In genomic region chr2:107808986-107809385, GRCh38 we compare ENCODE assay signal across 13 cellular contexts. TPM values are rescaled to one million over a fixed set of nuclear protein-coding genes. Genes with fewer than 3 reads are reported as not detected.
DNase-seq lines count a peak whose midpoint lies in the region; ATAC-seq, FAIRE-seq and TF ChIP-seq lines count a peak whose summit lies in the region.
"Had no signal": no experiment of that assay in that cellular context is flagged by ENCODE, and none has a peak within 500 bp of the region (broad histone marks: within the 10 kb centered on the region; RNA-seq: fewer than 3 reads in every experiment).

No MANE protein-coding gene starts in this region.

- H3K27me3 ChIP-seq in breast epithelium, result no peaks in the 10 kb centered on the region
- H3K27me3 ChIP-seq in RWPE2 (ENCODE audit: insufficient read depth, poor library complexity, severe bottlenecking), result no peaks in the 10 kb centered on the region
- H3K27me3 ChIP-seq in hepatocyte, result no peaks in the 10 kb centered on the region
- H3K27me3 ChIP-seq in upper lobe of right lung, result no peaks in the 10 kb centered on the region

- H2AFZ ChIP-seq in hepatocyte, result no peak overlapping the region

- no peaks in the 10 kb centered on the region for H3K4me1 ChIP-seq in breast epithelium
- no peaks in the 10 kb centered on the region for H3K4me1 ChIP-seq in RWPE2 (ENCODE audit: insufficient read depth, poor library complexity, severe bottlenecking)
- H3K4me1 ChIP-seq in hepatocyte (ENCODE audit: insufficient read depth), result no peaks in the 10 kb centered on the region
- H3K4me1 ChIP-seq in upper lobe of right lung, result no peaks in the 10 kb centered on the region

- no peak overlapping the region for H3K27ac Mint-ChIP-seq in MCF 10A (ENCODE audit: low read depth, unreplicated experiment)
- H3K27ac Mint-ChIP-seq: activated CD4-positive, alpha-beta T cell treated with anti-CD3 and anti-CD28 coated beads for 36 hours had no signal

- peaks cover 11% of the 10 kb centered on the region for H3K4me1 Mint-ChIP-seq in MCF 10A (ENCODE audit: insufficient read depth, unreplicated experiment)
- H3K4me1 Mint-ChIP-seq: activated CD4-positive, alpha-beta T cell treated with anti-CD3 and anti-CD28 coated beads for 36 hours had no signal

- DNase-seq in MCF 10A (ENCODE audit: unreplicated experiment) (peak; percentile 42), breast epithelium (ENCODE audit: low spot score in 2 of 2) (no peak), RWPE2 (ENCODE audit: low spot score) (no peak), hepatocyte (ENCODE audit: low spot score) (no peak), upper lobe of right lung (no peak), NCI-H2227 (lab: John Stamatoyannopoulos, UW; ENCODE audit: unreplicated experiment) (no peak), GM12892 (ENCODE audit: insufficient read length) (no peak), GF-D8 (lab: John Stamatoyannopoulos, UW) (no peak)
- DNase-seq: activated CD4-positive, alpha-beta T cell treated with anti-CD3 and anti-CD28 coated beads for 36 hours; activated T-cell treated with anti-CD3 and anti-CD28 coated beads, Interleukin-2, amount 50 U/mL, for 4 hours; Karpas-422; SW 1271 had no signal

- H3K9me2 ChIP-seq in hepatocyte (replicated peaks; ENCODE audit: insufficient read depth), result no peaks in the 10 kb centered on the region

- CTCF ChIA-PET in MCF 10A (lab: Yijun Ruan, JAX), result no interaction called here

- no peak for TF ChIP-seq CTCF in MCF 10A (IDR thresholded peaks at IDR 0.05; ENCODE audit: unreplicated experiment)
- no peak for TF ChIP-seq CTCF in breast epithelium (IDR thresholded peaks at IDR 0.05)
- no peak for TF ChIP-seq CTCF in RWPE2 (IDR thresholded peaks at IDR 0.05; ENCODE audit: poor library complexity, severe bottlenecking)
- TF ChIP-seq CTCF in hepatocyte (IDR thresholded peaks at IDR 0.05; ENCODE audit: poor library complexity), result no peak
- no peak for TF ChIP-seq CTCF in upper lobe of right lung (IDR thresholded peaks at IDR 0.05)

- BruUV-seq in MCF 10A (replicated peaks; lab: Mats Ljungman, UMichigan), result no TSS peak

- H3K27me3 Mint-ChIP-seq in MCF 10A (ENCODE audit: insufficient read depth, unreplicated experiment), result no peaks in the 10 kb centered on the region
- H3K27me3 Mint-ChIP-seq: activated CD4-positive, alpha-beta T cell treated with anti-CD3 and anti-CD28 coated beads for 36 hours had no signal

- peak; percentile 51; the same call in 1 of the 3 replicates for ATAC-seq in RWPE2 (ENCODE audit: low read depth)
- ATAC-seq in upper lobe of right lung, result peak; percentile 48
- ATAC-seq: activated CD4-positive, alpha-beta T cell treated with anti-CD3 and anti-CD28 coated beads for 36 hours; activated T-cell treated with anti-CD3 and anti-CD28 coated beads, Interleukin-2, amount 50 U/mL, for 4 hours had no signal

- TF ChIP-seq POLR2A in breast epithelium (IDR thresholded peaks at IDR 0.05), result no peak
- TF ChIP-seq POLR2A in GM12892 (IDR thresholded peaks at IDR 0.05; ENCODE audit: low read depth, low read length), result no peak

- H4K20me1 ChIP-seq in hepatocyte (ENCODE audit: insufficient read depth, poor library complexity, severe bottlenecking), result no peaks in the 10 kb centered on the region

- no peak overlapping the region for H3K4me3 Mint-ChIP-seq in MCF 10A (ENCODE audit: unreplicated experiment)
- H3K4me3 Mint-ChIP-seq: activated CD4-positive, alpha-beta T cell treated with anti-CD3 and anti-CD28 coated beads for 36 hours; activated T-cell treated with anti-CD3 and anti-CD28 coated beads, Interleukin-2, amount 50 U/mL, for 4 hours had no signal

- H3K36me3 ChIP-seq in breast epithelium, result no peaks in the 10 kb centered on the region
- H3K36me3 ChIP-seq in RWPE2 (ENCODE audit: low read depth), result no peaks in the 10 kb centered on the region
- H3K36me3 ChIP-seq in hepatocyte (replicated peaks; ENCODE audit: insufficient read depth, low read depth), result no peaks in the 10 kb centered on the region
- no peaks in the 10 kb centered on the region for H3K36me3 ChIP-seq in upper lobe of right lung

- no peak for FAIRE-seq in GM12892 (lab: Jason Lieb, UNC)

- H3K9me3 Mint-ChIP-seq in MCF 10A (ENCODE audit: unreplicated experiment), result no peaks in the 10 kb centered on the region
- H3K9me3 Mint-ChIP-seq: activated T-cell treated with anti-CD3 and anti-CD28 coated beads, Interleukin-2, amount 50 U/mL, for 4 hours had no signal

- POLR2A ChIA-PET in MCF 10A (lab: Yijun Ruan, JAX), result no interaction called here

- no peaks in the 10 kb centered on the region for H3K36me3 Mint-ChIP-seq in MCF 10A (ENCODE audit: insufficient read depth, unreplicated experiment)

- no peaks in the 10 kb centered on the region for H3K79me2 ChIP-seq in hepatocyte

- H3K27ac ChIP-seq in breast epithelium (no peak overlapping the region), RWPE2 (ENCODE audit: poor library complexity, severe bottlenecking) (no peak overlapping the region), hepatocyte (peak overlapping the region; percentile 68), upper lobe of right lung (no peak overlapping the region)

- no peak overlapping the region for H3K4me3 ChIP-seq in breast epithelium
- H3K4me3 ChIP-seq in RWPE2 (ENCODE audit: severe bottlenecking), result no peak overlapping the region
- H3K4me3 ChIP-seq in hepatocyte, result no peak overlapping the region
- H3K4me3 ChIP-seq in upper lobe of right lung, result no peak overlapping the region

- WGBS in hepatocyte (ENCODE audit: low lambda C conversion rate, missing lambda C conversion rate), result 75% methylated on average over 7 of the region's 7 CpGs

- intact Hi-C loops in MCF 10A (cut with micrococcal nuclease) (no loop called here), breast epithelium (cut with DNase I; ENCODE audit: low total_unique reads) (no loop called here), upper lobe of right lung (cut with DNase I) (no loop called here)

- H3K9me3 ChIP-seq in breast epithelium (no peaks in the 10 kb centered on the region), RWPE2 (ENCODE audit: severe bottlenecking) (no peaks in the 10 kb centered on the region), hepatocyte (ENCODE audit: low read depth) (no peaks in the 10 kb centered on the region), upper lobe of right lung (no peaks in the 10 kb centered on the region)

- no peak overlapping the region for H3K4me2 ChIP-seq in hepatocyte

RNA-seq across cellular contexts. Expression of gene RGPD4, which starts 17.7 kb away (rescaled TPM):
- total RNA-seq in MCF 10A (2022) (0.10 and 0.14 TPM in 2 replicates), breast epithelium (not detected), hepatocyte (not detected in 2 replicates), upper lobe of right lung (0.23 TPM)
- polyA plus RNA-seq in hepatocyte, result 0.02 and 0.04 TPM in 2 replicates
- not detected for polyA plus RNA-seq in GM12892 (2012; ENCODE audit: missing spikeins)
- total RNA-seq: mucosa of gallbladder had no signal
